27 cellular contexts compared by ENCODE assay signal in the genomic region with DNA sequence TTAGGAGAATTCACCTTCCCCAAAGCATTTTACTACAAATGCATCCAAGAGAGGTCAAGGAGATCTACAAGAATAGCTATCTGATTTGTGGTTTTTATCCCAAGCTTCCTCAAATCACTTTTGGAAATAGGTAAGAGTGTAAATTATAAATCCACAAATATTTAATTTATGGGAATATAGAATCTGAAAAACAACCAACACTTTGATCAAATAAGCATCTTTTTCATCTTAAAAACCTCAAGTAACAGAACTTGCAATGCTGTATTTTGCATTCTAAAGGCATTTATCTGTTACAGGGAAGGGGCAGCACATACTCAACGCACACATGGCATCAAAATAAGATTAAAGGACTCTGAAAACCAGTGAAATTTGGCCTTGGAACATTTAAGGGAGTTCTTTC. TPM values are rescaled to one million over a fixed set of nuclear protein-coding genes. Genes with fewer than 3 reads are reported as not detected.
DNase-seq lines count a peak whose midpoint lies in the region; ATAC-seq and TF ChIP-seq lines count a peak whose summit lies in the region.
"Had no signal": no experiment of that assay in that cellular context is flagged by ENCODE, and none has a peak within 500 bp of the region (broad histone marks: within the 10 kb centered on the region; RNA-seq: fewer than 3 reads in every experiment).

No MANE protein-coding gene starts in this region.

- H3K4me2 ChIP-seq in DOHH2 (ENCODE audit: low read length) = peak overlapping the region; percentile 77
- H3K4me2 ChIP-seq in neural progenitor cell = peak overlapping the region; percentile 99

- peak overlapping the region; percentile 81 for H3K4me3 ChIP-seq in DOHH2 (ENCODE audit: low read length)
- peak overlapping the region; percentile 65 for H3K4me3 ChIP-seq in ectodermal cell (ENCODE audit: insufficient read depth, low read depth, low read length)
- peak overlapping the region; percentile 92 for H3K4me3 ChIP-seq in neural progenitor cell

- H3K27me3 ChIP-seq in DOHH2 (ENCODE audit: control insufficient read depth, low read length) (peaks cover 8% of the 10 kb centered on the region), ectodermal cell (ENCODE audit: control insufficient read depth, insufficient read depth, low read length, poor library complexity, severe bottlenecking) (peaks cover 68% of the 10 kb centered on the region), neural progenitor cell (peaks cover 34% of the 10 kb centered on the region)
- H3K27me3 ChIP-seq: uterus had no signal

- H3K27ac Mint-ChIP-seq in neural progenitor cell = no peak overlapping the region
- H3K27ac Mint-ChIP-seq: CD8-positive, alpha-beta T cell; immature natural killer cell; memory B cell had no signal

- H3K79me2 ChIP-seq in DOHH2 (ENCODE audit: control insufficient read depth, low read length) = peaks cover 71% of the 10 kb centered on the region
- H3K79me2 ChIP-seq in neural progenitor cell (ENCODE audit: low read depth) = peaks cover 66% of the 10 kb centered on the region

- WGBS in ectodermal cell, 2 experiments = 77 to 80% methylated on average over 1 of the region's 1 CpG

- no peaks in the 10 kb centered on the region for H3K9me2 ChIP-seq in DOHH2 (replicated peaks; ENCODE audit: control insufficient read depth, low read length)

- H3K9me3 ChIP-seq in DOHH2 (ENCODE audit: control insufficient read depth, insufficient read depth, low read length) = no peaks in the 10 kb centered on the region
- H3K9me3 ChIP-seq in ectodermal cell (ENCODE audit: control insufficient read depth, low read length) = no peaks in the 10 kb centered on the region
- H3K9me3 ChIP-seq in neural progenitor cell (ENCODE audit: low read depth) = no peaks in the 10 kb centered on the region
- H3K9me3 ChIP-seq: heart right ventricle, neutrophil, prostate gland, uterus had no signal

- no peak overlapping the region for H3K9ac ChIP-seq in neural progenitor cell

- H3K36me3 ChIP-seq in DOHH2 (ENCODE audit: control insufficient read depth, low read length) (peaks cover 11% of the 10 kb centered on the region; the same call in 1 of the 2 replicates), ectodermal cell (ENCODE audit: control insufficient read depth, insufficient read depth, low read length) (no peaks in the 10 kb centered on the region), neural progenitor cell (no peaks in the 10 kb centered on the region)
- H3K36me3 ChIP-seq: heart right ventricle, neutrophil, prostate gland, uterus had no signal

- peak overlapping the region; percentile 85 for H3K4me3 Mint-ChIP-seq in neural progenitor cell
- H3K4me3 Mint-ChIP-seq: CD8-positive, alpha-beta T cell; immature natural killer cell had no signal

- H3K27me3 Mint-ChIP-seq in neural progenitor cell (ENCODE audit: insufficient read depth, low read depth) = peaks cover 48% of the 10 kb centered on the region

- H3K27ac ChIP-seq in DOHH2 (ENCODE audit: low read depth, low read length) = peak overlapping the region; percentile 45; the same call in 1 of the 2 replicates
- H3K27ac ChIP-seq in ectodermal cell (ENCODE audit: insufficient read depth, low read depth, low read length, poor library complexity, severe bottlenecking) = no peak overlapping the region
- no peak overlapping the region for H3K27ac ChIP-seq in neural progenitor cell
- H3K27ac ChIP-seq: heart right ventricle, neutrophil, uterus had no signal

- peaks cover 3% of the 10 kb centered on the region; the same call in 1 of the 2 replicates for H3F3A ChIP-seq in DOHH2 (ENCODE audit: control insufficient read depth, insufficient read depth)
- H3F3A ChIP-seq in neural progenitor cell (ENCODE audit: low read depth) = peaks cover 18% of the 10 kb centered on the region

- DNase-seq in NAMALWA (ENCODE audit: low spot score) = peak; percentile 40
- DNase-seq in neural progenitor cell (ENCODE audit: low spot score) = no peak
- DNase-seq in hippocampal formation (lab: John Stamatoyannopoulos, UW) = no peak
- no peak for DNase-seq in activated naive CD4-positive, alpha-beta T cell (lab: John Stamatoyannopoulos, UW)
- DNase-seq in AML-193 (lab: John Stamatoyannopoulos, UW) = no peak
- DNase-seq: activated CD4-positive, alpha-beta T cell treated with anti-CD3 and anti-CD28 coated beads for 48 hours; activated gamma-delta T cell; activated T-cell treated with anti-CD3 and anti-CD28 coated beads, Interleukin-2, amount 50 U/mL, for 1 hour; CD8-positive, alpha-beta T cell; EL; HCEC 1CT; heart right ventricle; immature natural killer cell; left colon; NCI-H1694; NCI-H510A; SHP77; stimulated activated naive CD4-positive, alpha-beta T cell; uterus had no signal

- peaks cover 4% of the 10 kb centered on the region for H3K4me1 Mint-ChIP-seq in neural progenitor cell
- H3K4me1 Mint-ChIP-seq: immature natural killer cell had no signal

- no peaks in the 10 kb centered on the region for H3K36me3 Mint-ChIP-seq in neural progenitor cell
- H3K36me3 Mint-ChIP-seq: CD8-positive, alpha-beta T cell; immature natural killer cell; memory B cell had no signal

- H3K9me3 Mint-ChIP-seq in neural progenitor cell = no peaks in the 10 kb centered on the region
- H3K9me3 Mint-ChIP-seq: CD8-positive, alpha-beta T cell; memory B cell had no signal

- TF ChIP-seq CTCF in DOHH2 (IDR thresholded peaks at IDR 0.05; ENCODE audit: low read depth, low read length, poor library complexity, severe bottlenecking) (no peak), neural progenitor cell (IDR thresholded peaks at IDR 0.05) (no peak)

- ATAC-seq in GM21447 (IDR thresholded peaks at IDR 0.05; ENCODE audit: unreplicated experiment) = no peak
- ATAC-seq: CD8-positive, alpha-beta T cell; heart right ventricle; left colon; Panc1 had no signal

- H4K20me1 ChIP-seq in DOHH2 (ENCODE audit: control insufficient read depth, insufficient read depth, low read depth, low read length) (no peaks in the 10 kb centered on the region), neural progenitor cell (ENCODE audit: low read depth) (peaks cover 18% of the 10 kb centered on the region)

- H3K4me1 ChIP-seq in DOHH2 (ENCODE audit: control insufficient read depth, low read length) (peaks cover 83% of the 10 kb centered on the region), ectodermal cell (ENCODE audit: control insufficient read depth, insufficient read depth, low read length) (no peaks in the 10 kb centered on the region), neural progenitor cell (peaks cover 66% of the 10 kb centered on the region)
- H3K4me1 ChIP-seq: prostate gland, uterus had no signal

- no peak overlapping the region for H2AFZ ChIP-seq in neural progenitor cell (replicated peaks)

RNA-seq across cellular contexts. Expression of gene ZNF385B, which starts 1.9 kb away (rescaled TPM):
- 8.9 TPM for polyA plus RNA-seq in ectodermal cell (2013, experiment 1 of 4)
- 18.0 TPM for polyA plus RNA-seq in ectodermal cell (2013, experiment 2 of 4)
- polyA plus RNA-seq in ectodermal cell (2013, experiment 3 of 4) = 6.0 TPM
- 13.5 TPM for polyA plus RNA-seq in ectodermal cell (2013, experiment 4 of 4)
- total RNA-seq in neural progenitor cell (ENCODE audit: low replicate concordance) = 22.9 and 35.8 TPM in 2 replicates
- total RNA-seq: activated CD8-positive, alpha-beta memory T cell treated with anti-CD3 and anti-CD28 coated beads for 36 hours; CD8-positive, alpha-beta T cell had no signal
- polyA plus RNA-seq: immature natural killer cell had no signal
